In the genomic region with DNA sequence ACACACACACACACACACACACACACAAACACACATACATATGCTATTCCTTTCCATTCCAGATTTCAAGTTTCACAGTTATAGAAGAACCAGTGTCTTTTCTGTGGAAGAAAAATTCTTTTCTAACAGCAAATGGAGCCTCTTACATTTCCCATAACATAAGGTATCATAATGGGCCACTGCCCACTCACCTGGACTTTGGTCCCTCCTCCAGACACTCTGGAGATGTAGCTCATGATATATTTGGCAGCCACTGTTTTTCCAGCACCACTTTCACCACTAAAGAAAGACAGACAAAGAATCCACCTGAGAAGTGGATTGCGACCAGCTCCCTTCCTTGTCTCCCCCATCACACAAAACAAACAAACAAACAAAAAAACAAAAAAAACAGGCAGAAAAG, we compare ENCODE assay signal across 29 cellular contexts. TPM values are rescaled to one million over a fixed set of nuclear protein-coding genes. Genes with fewer than 3 reads are reported as not detected.
A peak's percentile ranks its signal among the peaks of the same experiment; 100 is the strongest.
DNase-seq lines count a peak whose midpoint lies in the region; ATAC-seq, FAIRE-seq and TF ChIP-seq lines count a peak whose summit lies in the region.
"Had no signal": no experiment of that assay in that cellular context is flagged by ENCODE, and none has a peak within 500 bp of the region (broad histone marks: within the 10 kb centered on the region; RNA-seq: fewer than 3 reads in every experiment).

No MANE protein-coding gene starts in this region.

- peaks cover 7% of the 10 kb centered on the region for H3K4me1 Mint-ChIP-seq in endodermal cell
- H3K4me1 Mint-ChIP-seq: stimulated activated effector memory CD8-positive, alpha-beta T cell treated with anti-CD3 and anti-CD28 coated beads, Interleukin-12 subunit alpha, Interleukin-12 subunit beta, amount 100 ng/mL, for 72 hours had no signal

- H3K4me3 Mint-ChIP-seq in endodermal cell = no peak overlapping the region
- H3K4me3 Mint-ChIP-seq: activated CD4-positive, alpha-beta memory T cell treated with anti-CD3 and anti-CD28 coated beads for 36 hours; activated naive CD4-positive, alpha-beta T cell treated with anti-CD3 and anti-CD28 coated beads, Interleukin-2, amount 10 ng/mL, durations not matched to agents 7 days and 5 days; stimulated activated effector memory CD8-positive, alpha-beta T cell treated with anti-CD3 and anti-CD28 coated beads, Interleukin-12 subunit alpha, Interleukin-12 subunit beta, amount 100 ng/mL, for 72 hours had no signal

- H3F3A ChIP-seq in MM.1S (ENCODE audit: insufficient read depth, low read length) = peaks cover 7% of the 10 kb centered on the region; the same call in 1 of the 2 replicates

- H3K9ac ChIP-seq in MM.1S (ENCODE audit: low read length) (peak overlapping the region; percentile 5; the same call in 1 of the 2 replicates), endodermal cell (ENCODE audit: extremely low read depth, low read length, poor library complexity, severe bottlenecking) (no peak overlapping the region)

- WGBS in endodermal cell (ENCODE audit: insufficient coverage in 1 of 2, insufficient read length in 1 of 2), 2 experiments = 100% methylated on average over 1 of the region's 1 CpG; no CpG with 5 or more reads in 1 of the 2 experiments
- WGBS in spleen, 5 donors = 48 to 96% (median 94%) methylated on average over 1 of the region's 1 CpG

- FAIRE-seq in GM18507 (lab: Jason Lieb, UNC) = peak; percentile 26
- FAIRE-seq in D721Med (lab: Jason Lieb, UNC) = no peak

- no peaks in the 10 kb centered on the region for H3K79me2 ChIP-seq in MM.1S (ENCODE audit: low read length)

- no peak for TF ChIP-seq POLR2A in spleen (IDR thresholded peaks at IDR 0.05)

- H3K4me1 ChIP-seq in MM.1S (ENCODE audit: low read length) (peaks cover 7% of the 10 kb centered on the region), endodermal cell (ENCODE audit: control insufficient read depth, insufficient read depth, low read length) (no peaks in the 10 kb centered on the region), spleen (peaks cover 0 to 24% (median 15%) of the 10 kb centered on the region in 6 donors)

- no peaks in the 10 kb centered on the region for H3K27me3 Mint-ChIP-seq in endodermal cell (ENCODE audit: insufficient read depth)

- H3K36me3 Mint-ChIP-seq in endodermal cell (ENCODE audit: low read depth) = peaks cover 9% of the 10 kb centered on the region
- H3K36me3 Mint-ChIP-seq: activated CD4-positive, alpha-beta memory T cell treated with anti-CD3 and anti-CD28 coated beads for 36 hours; stimulated activated effector memory CD8-positive, alpha-beta T cell treated with anti-CD3 and anti-CD28 coated beads, Interleukin-12 subunit alpha, Interleukin-12 subunit beta, amount 100 ng/mL, for 72 hours had no signal

- no peaks in the 10 kb centered on the region for H4K20me1 ChIP-seq in MM.1S (ENCODE audit: insufficient read depth, low read length)

- no peak for DNase-seq in GM18507 (ENCODE audit: extremely low spot score, insufficient read length, low read depth)
- no peak for DNase-seq in MM.1S
- DNase-seq in endodermal cell = no peak
- DNase-seq in spleen = no peak
- no peak for DNase-seq in D721Med (ENCODE audit: insufficient read length, low spot score)
- DNase-seq: activated CD4-positive, alpha-beta memory T cell treated with anti-CD3 and anti-CD28 coated beads for 36 hours; activated CD4-positive, CD25-positive, alpha-beta regulatory T cell; activated naive CD4-positive, alpha-beta T cell treated with anti-CD3 and anti-CD28 coated beads, Interleukin-2, amount 10 ng/mL, durations not matched to agents 7 days and 5 days; activated T-cell treated with anti-CD3 and anti-CD28 coated beads, Interleukin-2, amount 50 U/mL, for 48 hours; anterior cingulate cortex; erythroblast; foreskin keratinocyte; GOT3; hypothalamus; lower lobe of right lung; MG63; NCI-H1417 treated with DMSO at 0.1 percent for 48 hours; NCI-H524; psoas muscle; stimulated activated CD4-positive, alpha-beta T cell treated with anti-CD3 and anti-CD28 coated beads, Interleukin-2, amount 100 ng/mL, for 24 hours; thyroid gland had no signal

- peak overlapping the region; percentile 10; the same call in 1 of the 2 replicates for H2AFZ ChIP-seq in MM.1S (ENCODE audit: low read length)

- intact Hi-C loops in spleen (cut with DNase I; ENCODE audit: low total_unique reads) = no loop called here

- peak overlapping the region; percentile 62; the same call in 1 of the 2 replicates for H3K4me2 ChIP-seq in MM.1S (ENCODE audit: low read depth, low read length)

- H3K27me3 ChIP-seq in MM.1S (replicated peaks; ENCODE audit: insufficient read depth, low read length) = no peaks in the 10 kb centered on the region
- H3K27me3 ChIP-seq in endodermal cell (ENCODE audit: control insufficient read depth, insufficient read depth, low read length, poor library complexity, severe bottlenecking) = no peaks in the 10 kb centered on the region
- no peaks in the 10 kb centered on the region for H3K27me3 ChIP-seq in spleen (replicated peaks in 1 of 7)
- H3K27me3 ChIP-seq: foreskin keratinocyte, MG63, neutrophil, thyroid gland had no signal

- no peaks in the 10 kb centered on the region for H3K9me2 ChIP-seq in MM.1S (replicated peaks; ENCODE audit: insufficient read depth, low read length)

- H3K9me3 ChIP-seq in MM.1S (replicated peaks; ENCODE audit: insufficient read depth, low read length) (no peaks in the 10 kb centered on the region), endodermal cell (ENCODE audit: control insufficient read depth, low read length) (no peaks in the 10 kb centered on the region), spleen (no peaks in the 10 kb centered on the region)
- H3K9me3 ChIP-seq: lower lobe of right lung, MG63, neutrophil, psoas muscle, thyroid gland had no signal

- TF ChIP-seq CTCF in MM.1S (IDR thresholded peaks at IDR 0.05; ENCODE audit: low read length) = no peak
- TF ChIP-seq CTCF in endodermal cell (conservative IDR thresholded peaks at IDR 0.05) = no peak
- TF ChIP-seq CTCF in spleen (IDR thresholded peaks at IDR 0.05 in 8 of 11, conservative IDR thresholded peaks at IDR 0.05 in 3 of 11) = no peak
- no peak for TF ChIP-seq CTCF in D721Med (IDR thresholded peaks at IDR 0.05; ENCODE audit: insufficient read depth, missing control alignments)

- ATAC-seq in HG03196 (IDR thresholded peaks at IDR 0.05; ENCODE audit: unreplicated experiment) (no peak), HG02571 (IDR thresholded peaks at IDR 0.05; ENCODE audit: unreplicated experiment) (no peak)
- ATAC-seq: foreskin keratinocyte; lower lobe of right lung; SK-N-SH treated with all-trans-retinoic acid at 6 μM for 48 hours; stimulated activated effector memory CD8-positive, alpha-beta T cell treated with anti-CD3 and anti-CD28 coated beads, Interleukin-12 subunit alpha, Interleukin-12 subunit beta, amount 100 ng/mL, for 72 hours had no signal

- no peak overlapping the region for H3K4me3 ChIP-seq in MM.1S (ENCODE audit: low read length)
- H3K4me3 ChIP-seq in endodermal cell (ENCODE audit: low read length) = no peak overlapping the region
- H3K4me3 ChIP-seq in spleen = no peak overlapping the region
- H3K4me3 ChIP-seq: lower lobe of right lung, MG63, psoas muscle, thyroid gland had no signal

- H3K36me3 ChIP-seq in MM.1S (replicated peaks; ENCODE audit: insufficient read depth, low read length) = no peaks in the 10 kb centered on the region
- no peaks in the 10 kb centered on the region for H3K36me3 ChIP-seq in endodermal cell (ENCODE audit: control insufficient read depth, insufficient read depth, low read length)
- peaks cover 0 to 4% (median 1%) of the 10 kb centered on the region in 6 donors for H3K36me3 ChIP-seq in spleen
- H3K36me3 ChIP-seq: lower lobe of right lung, neutrophil, thyroid gland had no signal

- peak overlapping the region; percentile 18 for H3K27ac Mint-ChIP-seq in endodermal cell
- H3K27ac Mint-ChIP-seq: activated CD4-positive, alpha-beta memory T cell treated with anti-CD3 and anti-CD28 coated beads for 36 hours; activated naive CD4-positive, alpha-beta T cell treated with anti-CD3 and anti-CD28 coated beads, Interleukin-2, amount 10 ng/mL, durations not matched to agents 7 days and 5 days; stimulated activated effector memory CD8-positive, alpha-beta T cell treated with anti-CD3 and anti-CD28 coated beads, Interleukin-12 subunit alpha, Interleukin-12 subunit beta, amount 100 ng/mL, for 72 hours had no signal

- peaks cover 3% of the 10 kb centered on the region for H3K9me3 Mint-ChIP-seq in endodermal cell
- H3K9me3 Mint-ChIP-seq: activated CD4-positive, alpha-beta memory T cell treated with anti-CD3 and anti-CD28 coated beads for 36 hours; activated naive CD4-positive, alpha-beta T cell treated with anti-CD3 and anti-CD28 coated beads, Interleukin-2, amount 10 ng/mL, durations not matched to agents 7 days and 5 days; stimulated activated effector memory CD8-positive, alpha-beta T cell treated with anti-CD3 and anti-CD28 coated beads, Interleukin-12 subunit alpha, Interleukin-12 subunit beta, amount 100 ng/mL, for 72 hours had no signal

- peak overlapping the region; percentile 78; the same call in 1 of the 2 replicates for H3K27ac ChIP-seq in MM.1S (ENCODE audit: low read length)
- no peak overlapping the region for H3K27ac ChIP-seq in endodermal cell (ENCODE audit: low read depth, low read length)
- H3K27ac ChIP-seq in spleen = peak overlapping the region in 5 of 8 donors; percentile 2 to 37 (median 25)
- H3K27ac ChIP-seq: foreskin keratinocyte, lower lobe of right lung, neutrophil, psoas muscle, RWPE1, thyroid gland had no signal

RNA-seq across cellular contexts. Expression of a gene that starts 29.8 kb away (rescaled TPM):
- not detected for total RNA-seq in endodermal cell
- polyA plus RNA-seq in endodermal cell (2013, experiment 1 of 2) = not detected
- not detected for polyA plus RNA-seq in endodermal cell (2013, experiment 2 of 2)
- not detected for total RNA-seq in spleen
- under 1 TPM in 1 of 3 donors, not detected in 2; 0.06 TPM for polyA plus RNA-seq in spleen
- total RNA-seq: activated CD4-positive, alpha-beta memory T cell treated with anti-CD3 and anti-CD28 coated beads for 36 hours; Daoy; foreskin keratinocyte; lower lobe of right lung; psoas muscle; skeletal muscle tissue had no signal
- polyA plus RNA-seq: foreskin keratinocyte had no signal
